Comparison of ENCODE assay signal across 26 cellular contexts in the genomic region with DNA sequence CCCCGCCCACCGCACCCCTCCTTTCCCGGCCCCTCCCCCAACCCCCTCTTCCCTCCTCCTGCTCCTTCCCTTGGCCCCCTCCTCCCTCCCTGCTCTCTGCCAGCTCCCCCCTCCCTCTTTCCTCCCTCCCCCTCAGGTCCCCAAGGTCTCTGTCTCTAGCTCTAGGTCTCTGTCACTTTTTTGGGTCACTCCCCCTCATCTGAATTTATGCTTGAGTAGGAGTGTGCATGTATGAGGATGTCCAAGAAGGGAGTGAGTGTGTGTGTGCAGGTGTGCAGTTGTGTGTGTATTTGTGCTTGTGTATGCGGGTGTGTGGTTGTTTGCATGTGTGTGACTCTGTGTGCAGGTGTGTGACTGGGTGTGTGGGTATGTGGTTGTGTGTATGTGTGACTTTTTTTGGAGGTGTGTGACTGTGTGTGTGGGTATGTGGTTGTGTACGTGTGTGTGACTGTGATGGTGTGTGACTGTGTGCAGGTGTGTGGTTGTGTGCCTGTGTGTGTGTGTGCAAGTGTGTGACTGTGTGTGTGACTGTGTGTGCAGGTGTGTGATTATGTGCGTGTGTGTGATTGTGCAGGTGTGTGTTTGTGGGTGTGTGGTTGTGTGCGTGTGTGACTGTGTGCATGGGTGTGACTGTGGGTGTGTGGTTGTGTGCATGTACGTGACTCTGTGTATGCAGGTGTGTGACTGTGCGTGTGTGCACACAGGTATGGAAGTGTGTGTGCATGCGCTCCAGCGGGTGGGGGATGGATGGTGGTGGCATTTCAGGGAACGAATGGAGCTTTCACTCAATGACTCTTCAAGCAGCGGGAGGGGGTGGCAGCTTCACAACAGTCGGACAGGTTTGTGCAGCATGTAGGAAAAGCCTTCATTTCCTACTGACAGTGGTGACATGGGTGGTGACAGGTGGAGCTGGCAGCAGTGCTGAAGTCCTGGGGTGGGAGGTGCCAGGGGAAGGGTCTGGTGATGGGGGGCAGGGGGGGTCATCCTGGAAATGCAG. TPM values are rescaled to one million over a fixed set of nuclear protein-coding genes. Genes with fewer than 3 reads are reported as not detected.
DNase-seq lines count a peak whose midpoint lies in the region; ATAC-seq, FAIRE-seq and TF ChIP-seq lines count a peak whose summit lies in the region.
"Had no signal": no experiment of that assay in that cellular context is flagged by ENCODE, and none has a peak within 500 bp of the region (broad histone marks: within the 10 kb centered on the region; RNA-seq: fewer than 3 reads in every experiment).

No MANE protein-coding gene starts in this region.

- TF ChIP-seq POLR2A in GM12891 (IDR thresholded peaks at IDR 0.05; ENCODE audit: low read depth, low read length), result no peak

- no peaks in the 10 kb centered on the region for H3K79me2 ChIP-seq in osteoblast (ENCODE audit: insufficient read depth, low read length)

- H3K27me3 ChIP-seq in osteoblast (ENCODE audit: insufficient read depth, low read length), result peaks cover 3% of the 10 kb centered on the region
- H3K27me3 ChIP-seq: BE2C had no signal

- intact Hi-C loops in activated naive CD4-positive, alpha-beta T cell treated with anti-CD3 and anti-CD28 coated beads for 36 hours (cut with micrococcal nuclease), result no loop called here

- no peak for TF ChIP-seq CTCF in chondrocyte (IDR thresholded peaks at IDR 0.05)
- no peak for TF ChIP-seq CTCF in osteoblast (IDR thresholded peaks at IDR 0.05; ENCODE audit: extremely low read depth, low read depth, low read length)

- CTCF ChIA-PET in activated naive CD4-positive, alpha-beta T cell treated with anti-CD3 and anti-CD28 coated beads for 36 hours (lab: Charles Lee), result no interaction called here

- no peak for ATAC-seq in activated naive CD4-positive, alpha-beta T cell treated with anti-CD3 and anti-CD28 coated beads, Interleukin-2, amount 50 U/mL, for 72 hours
- ATAC-seq: activated naive CD8-positive, alpha-beta T cell treated with anti-CD3 and anti-CD28 coated beads, Interleukin-2, amount 50 U/mL, for 24 hours; left ventricle myocardium superior; PC-3; sciatic nerve had no signal

- H3K9me3 ChIP-seq in osteoblast (ENCODE audit: low read depth, low read length), result no peaks in the 10 kb centered on the region
- H3K9me3 ChIP-seq: BE2C, transverse colon had no signal

- no peaks in the 10 kb centered on the region for H3K36me3 ChIP-seq in osteoblast (ENCODE audit: insufficient read depth, low read length)
- H3K36me3 ChIP-seq: BE2C, transverse colon had no signal

- H4K20me1 ChIP-seq in osteoblast (ENCODE audit: insufficient read depth, low read length), result no peaks in the 10 kb centered on the region

- H3K9me3 Mint-ChIP-seq in activated naive CD4-positive, alpha-beta T cell treated with anti-CD3 and anti-CD28 coated beads for 36 hours, result no peaks in the 10 kb centered on the region
- peaks cover 0 to 4% of the 10 kb centered on the region in 2 donors for H3K9me3 Mint-ChIP-seq in activated naive CD4-positive, alpha-beta T cell treated with anti-CD3 and anti-CD28 coated beads, Interleukin-2, amount 50 U/mL, for 72 hours
- no peaks in the 10 kb centered on the region for H3K9me3 Mint-ChIP-seq in chondrocyte (ENCODE audit: low read depth)
- H3K9me3 Mint-ChIP-seq: activated CD4-positive, alpha-beta memory T cell treated with anti-CD3 and anti-CD28 coated beads, Interleukin-2, amount 10 ng/mL, durations not matched to agents 7 days and 5 days; activated naive CD8-positive, alpha-beta T cell treated with anti-CD3 and anti-CD28 coated beads, Interleukin-2, amount 50 U/mL, for 24 hours; dendritic cell treated with granulocyte-macrophage colony-stimulating factor and Interleukin-4, amounts not matched to agents 40 ng/mL and 50 ng/mL, for 4 days; HFFc6 had no signal

- no peaks in the 10 kb centered on the region for H3K27me3 Mint-ChIP-seq in activated naive CD4-positive, alpha-beta T cell treated with anti-CD3 and anti-CD28 coated beads for 36 hours (ENCODE audit: low read depth)
- peaks cover 38% of the 10 kb centered on the region for H3K27me3 Mint-ChIP-seq in chondrocyte (ENCODE audit: low read depth)

- H3K4me2 ChIP-seq in osteoblast (ENCODE audit: insufficient read depth, low read length), result no peak overlapping the region

- H3K27ac Mint-ChIP-seq in activated naive CD4-positive, alpha-beta T cell treated with anti-CD3 and anti-CD28 coated beads for 36 hours, result no peak overlapping the region
- no peak overlapping the region for H3K27ac Mint-ChIP-seq in activated naive CD4-positive, alpha-beta T cell treated with anti-CD3 and anti-CD28 coated beads, Interleukin-2, amount 50 U/mL, for 72 hours
- peak overlapping the region; percentile 14 for H3K27ac Mint-ChIP-seq in chondrocyte (ENCODE audit: unreplicated experiment)
- H3K27ac Mint-ChIP-seq: activated CD4-positive, alpha-beta memory T cell treated with anti-CD3 and anti-CD28 coated beads, Interleukin-2, amount 10 ng/mL, durations not matched to agents 7 days and 5 days; activated naive CD8-positive, alpha-beta T cell treated with anti-CD3 and anti-CD28 coated beads, Interleukin-2, amount 50 U/mL, for 24 hours; dendritic cell treated with granulocyte-macrophage colony-stimulating factor and Interleukin-4, amounts not matched to agents 40 ng/mL and 50 ng/mL, for 4 days; HFFc6; progenitor cell of endocrine pancreas had no signal

- no peak overlapping the region for H3K27ac ChIP-seq in osteoblast (ENCODE audit: low read depth, low read length)
- H3K27ac ChIP-seq: transverse colon had no signal

- H3K36me3 Mint-ChIP-seq in activated naive CD4-positive, alpha-beta T cell treated with anti-CD3 and anti-CD28 coated beads for 36 hours (ENCODE audit: low read depth), result no peaks in the 10 kb centered on the region
- peaks cover 0 to 3% of the 10 kb centered on the region in 2 donors for H3K36me3 Mint-ChIP-seq in activated naive CD4-positive, alpha-beta T cell treated with anti-CD3 and anti-CD28 coated beads, Interleukin-2, amount 50 U/mL, for 72 hours
- no peaks in the 10 kb centered on the region for H3K36me3 Mint-ChIP-seq in chondrocyte (ENCODE audit: low read depth)

- DNase-seq in activated naive CD4-positive, alpha-beta T cell treated with anti-CD3 and anti-CD28 coated beads for 36 hours, result peak; percentile 30
- DNase-seq in activated naive CD4-positive, alpha-beta T cell treated with anti-CD3 and anti-CD28 coated beads, Interleukin-2, amount 50 U/mL, for 72 hours (ENCODE audit: low spot score in 2 of 2), result no peak
- DNase-seq in GM12891 (ENCODE audit: insufficient read length, low spot score) (no peak), chondrocyte (ENCODE audit: low spot score) (no peak), osteoblast (ENCODE audit: insufficient read length, low spot score, missing footprints) (peak; percentile 52), NCI-H446 treated with DMSO at 0.1 percent for 48 hours (lab: John Stamatoyannopoulos, UW) (no peak), SHP77 treated with DMSO at 0.1 percent for 48 hours (lab: John Stamatoyannopoulos, UW) (no peak), OCI-M1 (lab: John Stamatoyannopoulos, UW) (no peak)
- DNase-seq: activated CD4-positive, alpha-beta memory T cell treated with anti-CD3 and anti-CD28 coated beads, Interleukin-2, amount 10 ng/mL, durations not matched to agents 7 days and 5 days; activated CD4-positive, CD25-positive, alpha-beta regulatory T cell treated with anti-CD3 and anti-CD28 coated beads, Interleukin-2, amount 50 U/mL, for 72 hours; central memory CD4-positive, alpha-beta T cell; glutamatergic neuron; HFFc6; islet precursor cell; left ventricle myocardium superior; NCI-H187; NCI-H526 treated with DMSO at 0.1 percent for 48 hours; NK-92 treated with Interleukin-12 subunit alpha and Interleukin-12 subunit beta, amount 100 ng/mL, for 24 hours; PC-3; transverse colon had no signal

- H3K4me3 ChIP-seq in osteoblast (ENCODE audit: insufficient read depth, low read length), result no peak overlapping the region
- H3K4me3 ChIP-seq: transverse colon had no signal

- H3K4me3 Mint-ChIP-seq in activated naive CD4-positive, alpha-beta T cell treated with anti-CD3 and anti-CD28 coated beads for 36 hours, result no peak overlapping the region
- no peak overlapping the region for H3K4me3 Mint-ChIP-seq in chondrocyte (ENCODE audit: unreplicated experiment)
- H3K4me3 Mint-ChIP-seq: activated CD4-positive, alpha-beta memory T cell treated with anti-CD3 and anti-CD28 coated beads, Interleukin-2, amount 10 ng/mL, durations not matched to agents 7 days and 5 days; activated naive CD8-positive, alpha-beta T cell treated with anti-CD3 and anti-CD28 coated beads, Interleukin-2, amount 50 U/mL, for 24 hours; dendritic cell treated with granulocyte-macrophage colony-stimulating factor and Interleukin-4, amounts not matched to agents 40 ng/mL and 50 ng/mL, for 4 days; HFFc6 had no signal

- no peak overlapping the region for H2AFZ ChIP-seq in osteoblast (ENCODE audit: low read length)

- peak; percentile 83 for FAIRE-seq in GM12891 (lab: Jason Lieb, UNC)
- FAIRE-seq: G401.6 had no signal

- H3K4me1 Mint-ChIP-seq in activated naive CD4-positive, alpha-beta T cell treated with anti-CD3 and anti-CD28 coated beads for 36 hours (ENCODE audit: low read depth), result peaks cover 21% of the 10 kb centered on the region
- H3K4me1 Mint-ChIP-seq in chondrocyte (ENCODE audit: low read depth), result no peaks in the 10 kb centered on the region

- no peaks in the 10 kb centered on the region for H3K4me1 ChIP-seq in osteoblast (ENCODE audit: insufficient read depth, low read length)
- H3K4me1 ChIP-seq: transverse colon had no signal

TF ChIP-seq in GM12891, 5 proteins besides CTCF, POLR2A, EP300 and RAD21:
- TF ChIP-seq TAF1 (IDR thresholded peaks at IDR 0.05; ENCODE audit: low read depth, low read length), result no peak
- TF ChIP-seq POLR2AphosphoS5 (IDR thresholded peaks at IDR 0.05; ENCODE audit: low read depth, low read length), result no peak
- no peak for TF ChIP-seq POU2F2 (IDR thresholded peaks at IDR 0.05; ENCODE audit: low read depth, low read length)
- TF ChIP-seq PAX5 (IDR thresholded peaks at IDR 0.05; ENCODE audit: insufficient read depth, low read length, severe bottlenecking), result no peak

RNA-seq across cellular contexts. Expression of gene CACNA1I, which starts 47.5 kb away (rescaled TPM):
- total RNA-seq in activated naive CD4-positive, alpha-beta T cell treated with anti-CD3 and anti-CD28 coated beads for 36 hours, result under 1 TPM; 0.27 to 0.31 TPM
- 1 to 10 TPM in 1 of 2 donors, under 1 TPM in 1; 0.27 to 1.4 TPM for total RNA-seq in activated naive CD4-positive, alpha-beta T cell treated with anti-CD3 and anti-CD28 coated beads, Interleukin-2, amount 50 U/mL, for 72 hours
- not detected for polyA plus RNA-seq in GM12891 (2012; ENCODE audit: low read depth, missing spikeins)
- total RNA-seq in chondrocyte (0.02 to 0.08 TPM (median 0.05 TPM) in 3 replicates), osteoblast (under 0.01 TPM in 2 replicates)
- total RNA-seq: HFFc6, left ventricle myocardium superior, PC-3 had no signal

Comparison
In these comparisons a context has a peak if more than half of its experiments do, and no peak if none do; other contexts are left out.
1. DNase-seq: peak in activated naive CD4-positive, alpha-beta T cell treated with anti-CD3 and anti-CD28 coated beads for 36 hours (single experiment) and osteoblast (single experiment); none in activated naive CD4-positive, alpha-beta T cell treated with anti-CD3 and anti-CD28 coated beads, Interleukin-2, amount 50 U/mL, for 72 hours (0 of 2), GM12891 (single experiment), chondrocyte (single experiment), NCI-H446 treated with DMSO at 0.1 percent for 48 hours (single experiment), SHP77 treated with DMSO at 0.1 percent for 48 hours (single experiment) and OCI-M1 (single experiment).